In the genomic region with DNA sequence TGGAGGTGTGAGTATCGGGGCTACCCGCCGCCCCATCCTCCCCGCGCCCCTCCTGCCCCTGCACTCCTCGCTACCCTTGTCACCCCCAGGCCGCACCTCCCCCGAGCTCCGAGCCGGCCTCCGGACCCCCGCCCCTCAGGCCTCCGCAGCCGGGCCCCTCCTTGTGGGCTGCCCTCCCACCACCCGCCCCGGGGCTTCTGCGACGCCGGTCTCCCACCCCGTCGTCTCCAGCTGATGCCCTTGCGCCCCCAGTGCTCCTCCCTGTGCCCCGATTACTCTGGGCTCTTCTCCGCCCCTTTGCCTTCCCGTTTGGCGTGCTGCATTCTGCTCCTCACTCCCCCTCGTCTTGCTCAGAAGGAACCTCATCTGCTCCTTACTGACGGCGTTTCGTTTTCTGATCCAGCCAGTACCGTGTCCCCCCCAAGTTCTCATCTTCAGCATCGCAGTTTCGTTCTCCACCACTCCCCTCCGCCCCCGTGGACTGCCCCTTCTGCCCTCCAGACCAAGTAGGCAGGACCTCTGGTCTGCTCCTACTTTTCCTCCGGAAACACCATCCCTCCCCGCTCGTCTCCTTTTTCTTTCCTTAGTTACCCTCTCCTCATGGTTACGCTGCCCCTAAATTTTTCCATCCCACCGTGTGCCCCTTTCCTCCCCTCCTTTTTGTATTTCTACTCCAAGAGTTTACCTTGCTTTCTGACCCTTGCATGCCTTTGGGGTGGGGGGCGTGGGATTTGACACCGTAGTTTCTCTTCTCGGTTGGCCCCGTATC, we compare ENCODE assay signal across 8 cellular contexts. TPM values are rescaled to one million over a fixed set of nuclear protein-coding genes. Genes with fewer than 3 reads are reported as not detected.
DNase-seq lines count a peak whose midpoint lies in the region; ATAC-seq and TF ChIP-seq lines count a peak whose summit lies in the region.

No MANE protein-coding gene starts in this region.

- H3K9ac ChIP-seq in SU-DHL-6 (ENCODE audit: low read length): peak overlapping the region; percentile 78
- H3K9ac ChIP-seq in liver (ENCODE audit: low read depth in 1 of 2, low read length in 2 of 2): peak overlapping the region in 1 of 2 donors; percentile 78

- H3K4me3 ChIP-seq in SU-DHL-6 (ENCODE audit: insufficient read depth, low read length, poor library complexity, severe bottlenecking): peak overlapping the region; percentile 96
- peak overlapping the region; percentile 74 to 93 (median 85) for H3K4me3 ChIP-seq in liver (ENCODE audit: low read depth in 1 of 3, low read length in 3 of 3)

- H3K4me3 Mint-ChIP-seq in chondrocyte (ENCODE audit: unreplicated experiment): peak overlapping the region; percentile 99

- no peaks in the 10 kb centered on the region for H3K9me2 ChIP-seq in SU-DHL-6 (replicated peaks; ENCODE audit: insufficient read depth, low read length)

- peak overlapping the region; percentile 93 for H3K27ac Mint-ChIP-seq in chondrocyte (ENCODE audit: unreplicated experiment)

- no peaks in the 10 kb centered on the region for H3K36me3 ChIP-seq in SU-DHL-6 (ENCODE audit: low read length)
- H3K36me3 ChIP-seq in liver (ENCODE audit: control insufficient read depth in 4 of 4, insufficient read depth in 3 of 4, low read depth in 1 of 4, low read length in 3 of 4): peaks cover 0 to 2% (median 0%) of the 10 kb centered on the region in 4 donors

- peaks cover 50% of the 10 kb centered on the region for H3K4me1 Mint-ChIP-seq in chondrocyte (ENCODE audit: low read depth)

- peak; percentile 30 for DNase-seq in NCI-H1092 treated with DMSO at 0.1 percent for 48 hours (lab: John Stamatoyannopoulos, UW)
- no peak for DNase-seq in NCI-H1092 (lab: John Stamatoyannopoulos, UW)
- DNase-seq in chondrocyte (ENCODE audit: low spot score): no peak
- peak; percentile 7 to 19 for DNase-seq in stimulated activated CD8-positive, alpha-beta memory T cell treated with anti-CD3 and anti-CD28 coated beads, Interleukin-7, amount 100 ng/mL, for 48 hours (ENCODE audit: extremely low read depth in 1 of 2, low read depth in 1 of 2)
- DNase-seq in superior temporal gyrus (ENCODE audit: extremely low spot score): no peak

- H3K9me3 ChIP-seq in SU-DHL-6 (ENCODE audit: insufficient read depth, low read length): no peaks in the 10 kb centered on the region
- H3K9me3 ChIP-seq in liver (ENCODE audit: control insufficient read depth in 4 of 4, low read length in 3 of 4): no peaks in the 10 kb centered on the region

- H3K27ac ChIP-seq in SU-DHL-6 (ENCODE audit: low read depth, low read length) (no peak overlapping the region), liver (ENCODE audit: low read depth in 1 of 2, low read length in 2 of 2) (peak overlapping the region; percentile 80 to 82)

- TF ChIP-seq RAD21 in liver (IDR thresholded peaks at IDR 0.05): no peak

- peaks cover 1% of the 10 kb centered on the region for H3K36me3 Mint-ChIP-seq in chondrocyte (ENCODE audit: low read depth)

- no peaks in the 10 kb centered on the region for H3K9me3 Mint-ChIP-seq in chondrocyte (ENCODE audit: low read depth)

- H2AFZ ChIP-seq in SU-DHL-6 (ENCODE audit: low read depth, low read length, severe bottlenecking): peak overlapping the region; percentile 73

- WGBS in liver: 9% methylated on average over 44 of the region's 44 CpGs

- H3K27me3 Mint-ChIP-seq in chondrocyte (ENCODE audit: low read depth): no peaks in the 10 kb centered on the region

- no peaks in the 10 kb centered on the region for H3F3A ChIP-seq in SU-DHL-6 (ENCODE audit: insufficient read depth)

- peaks cover 24% of the 10 kb centered on the region; the same call in 1 of the 2 replicates for H3K79me2 ChIP-seq in SU-DHL-6 (ENCODE audit: insufficient read depth, low read length)

- peaks cover 2 to 17% (median 6%) of the 10 kb centered on the region in 4 donors for H3K4me1 ChIP-seq in liver (ENCODE audit: control insufficient read depth in 4 of 4, insufficient read depth in 4 of 4, low read length in 3 of 4)

- ATAC-seq in HG03039 (IDR thresholded peaks at IDR 0.05; ENCODE audit: unreplicated experiment): peak; percentile 18

- no peaks in the 10 kb centered on the region for H3K27me3 ChIP-seq in SU-DHL-6 (ENCODE audit: low read length)
- no peaks in the 10 kb centered on the region for H3K27me3 ChIP-seq in liver (ENCODE audit: control insufficient read depth in 4 of 4, insufficient read depth in 4 of 4, low read length in 3 of 4)

- H3K4me2 ChIP-seq in SU-DHL-6 (ENCODE audit: low read depth, low read length, poor library complexity, severe bottlenecking): peak overlapping the region; percentile 76

- H4K20me1 ChIP-seq in SU-DHL-6 (ENCODE audit: low read depth, low read length): no peaks in the 10 kb centered on the region

- no peak for TF ChIP-seq CTCF in SU-DHL-6 (IDR thresholded peaks at IDR 0.05; ENCODE audit: insufficient read depth, low read length, poor library complexity, severe bottlenecking)
- no peak for TF ChIP-seq CTCF in chondrocyte (IDR thresholded peaks at IDR 0.05)
- no peak for TF ChIP-seq CTCF in liver (IDR thresholded peaks at IDR 0.05; ENCODE audit: low read depth, low read length, missing input control)

TF ChIP-seq in liver, 16 proteins besides CTCF, POLR2A, EP300 and RAD21:
- no peak for TF ChIP-seq NR2F2 (IDR thresholded peaks at IDR 0.05)
- TF ChIP-seq FOXA2 (IDR thresholded peaks at IDR 0.05): no peak
- no peak for TF ChIP-seq JUND (IDR thresholded peaks at IDR 0.05)
- TF ChIP-seq FOXA1 (IDR thresholded peaks at IDR 0.05): no peak
- TF ChIP-seq, protein P1, sequence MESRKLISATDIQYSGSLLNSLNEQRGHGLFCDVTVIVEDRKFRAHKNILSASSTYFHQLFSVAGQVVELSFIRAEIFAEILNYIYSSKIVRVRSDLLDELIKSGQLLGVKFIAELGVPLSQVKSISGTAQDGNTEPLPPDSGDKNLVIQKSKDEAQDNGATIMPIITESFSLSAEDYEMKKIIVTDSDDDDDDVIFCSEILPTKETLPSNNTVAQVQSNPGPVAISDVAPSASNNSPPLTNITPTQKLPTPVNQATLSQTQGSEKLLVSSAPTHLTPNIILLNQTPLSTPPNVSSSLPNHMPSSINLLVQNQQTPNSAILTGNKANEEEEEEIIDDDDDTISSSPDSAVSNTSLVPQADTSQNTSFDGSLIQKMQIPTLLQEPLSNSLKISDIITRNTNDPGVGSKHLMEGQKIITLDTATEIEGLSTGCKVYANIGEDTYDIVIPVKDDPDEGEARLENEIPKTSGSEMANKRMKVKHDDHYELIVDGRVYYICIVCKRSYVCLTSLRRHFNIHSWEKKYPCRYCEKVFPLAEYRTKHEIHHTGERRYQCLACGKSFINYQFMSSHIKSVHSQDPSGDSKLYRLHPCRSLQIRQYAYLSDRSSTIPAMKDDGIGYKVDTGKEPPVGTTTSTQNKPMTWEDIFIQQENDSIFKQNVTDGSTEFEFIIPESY (IDR thresholded peaks at IDR 0.05): no peak
- no peak for TF ChIP-seq YY1 (IDR thresholded peaks at IDR 0.05)
- TF ChIP-seq HNF4A (conservative IDR thresholded peaks at IDR 0.05): no peak
- no peak for TF ChIP-seq SP1 (IDR thresholded peaks at IDR 0.05)

RNA-seq across cellular contexts. Expression of gene SNX27, which starts 0.8 kb away (rescaled TPM):
- total RNA-seq in chondrocyte (39.0 to 39.5 TPM (median 39.3 TPM) in 3 replicates), liver (10 to 100 TPM; 11.7 to 19.7 TPM)
- 1 to 10 TPM; 4.3 to 9.3 TPM for polyA plus RNA-seq in liver

Comparison
In these comparisons a context has a peak if more than half of its experiments do, and no peak if none do; other contexts are left out.
1. DNase-seq: peak in NCI-H1092 treated with DMSO at 0.1 percent for 48 hours (single experiment) and stimulated activated CD8-positive, alpha-beta memory T cell treated with anti-CD3 and anti-CD28 coated beads, Interleukin-7, amount 100 ng/mL, for 48 hours (2 of 2); none in NCI-H1092 (single experiment), chondrocyte (single experiment) and superior temporal gyrus (single experiment).